ENCODE assay signal across 8 cellular contexts in genomic region chr10:33333260-33334169, GRCh38.
DNase-seq lines count a peak whose midpoint lies in the region; ATAC-seq and TF ChIP-seq lines count a peak whose summit lies in the region.

No MANE protein-coding gene starts in this region.

- H3K4me3 ChIP-seq in muscle layer of duodenum (ENCODE audit: low read depth in 1 of 2, low read length in 2 of 2), result peak overlapping the region; percentile 90 to 93

- in situ Hi-C loops in ACHN (cut with HindIII; ENCODE audit: low pct_ligation_motif_present, low pct_unique_long_range_greater_than_20kb, low sequenced_read_pairs), result no loop called here

- peaks cover 7 to 13% of the 10 kb centered on the region in 2 donors for H3K36me3 ChIP-seq in muscle layer of duodenum (ENCODE audit: control insufficient read depth in 1 of 2, insufficient read depth in 2 of 2, low read length in 2 of 2)

- no peaks in the 10 kb centered on the region for H3K9me3 ChIP-seq in muscle layer of duodenum (ENCODE audit: control insufficient read depth in 1 of 2, low read length in 2 of 2)

- CTCF ChIA-PET in RWPE1 (lab: Yijun Ruan, JAX), result interaction anchor here (0.7 to 1.7 kb wide), 2 partner anchors 1305 to 1306 kb away, joined by 3 to 7 read pairs; no protein-coding TSS in a partner anchor

- no peaks in the 10 kb centered on the region for H3K27me3 ChIP-seq in muscle layer of duodenum (ENCODE audit: low read depth, low read length)

- POLR2A ChIA-PET in RWPE1 (lab: Yijun Ruan, JAX; ENCODE audit: low non-redundant PET), result no interaction called here

- peaks cover 0 to 31% of the 10 kb centered on the region in 2 donors for H3K4me1 ChIP-seq in muscle layer of duodenum (ENCODE audit: control insufficient read depth in 1 of 2, insufficient read depth in 2 of 2, low read length in 2 of 2)

- no peak for TF ChIP-seq CTCF in RWPE1 (conservative IDR thresholded peaks at IDR 0.05; ENCODE audit: low read depth)

- ATAC-seq in GM19438 (IDR thresholded peaks at IDR 0.05; ENCODE audit: low read depth, unreplicated experiment) (peak; percentile 52), HG03025 (IDR thresholded peaks at IDR 0.05; ENCODE audit: low FRiP score, unreplicated experiment) (no peak), HG03280 (IDR thresholded peaks at IDR 0.05; ENCODE audit: unreplicated experiment) (no peak)

- H3K27ac ChIP-seq in RWPE1 (peak overlapping the region; percentile 94), cingulate gyrus (ENCODE audit: low read depth, low read length) (peak overlapping the region; percentile 79), muscle layer of duodenum (ENCODE audit: low read length) (peak overlapping the region; percentile 94)

- DNase-seq in ACHN (peak; percentile 39), RWPE1 (ENCODE audit: low spot score) (peak; percentile 44), pons (ENCODE audit: low spot score) (no peak)
